ENCODE assay signal across 12 cellular contexts in genomic region chr2:60213865-60214657, GRCh38.
DNase-seq lines count a peak whose midpoint lies in the region; ATAC-seq, FAIRE-seq and TF ChIP-seq lines count a peak whose summit lies in the region.
"Had no signal": no experiment of that assay in that cellular context is flagged by ENCODE, and none has a peak within 500 bp of the region (broad histone marks: within the 10 kb centered on the region; RNA-seq: fewer than 3 reads in every experiment).

No MANE protein-coding gene starts in this region.

- H3K27ac Mint-ChIP-seq in MCF 10A (ENCODE audit: low read depth, unreplicated experiment), result peak overlapping the region; percentile 79
- no peak overlapping the region for H3K27ac Mint-ChIP-seq in stimulated activated naive CD8-positive, alpha-beta T cell treated with anti-CD3 and anti-CD28 coated beads, Interleukin-15, amount 100 ng/mL, for 72 hours
- H3K27ac Mint-ChIP-seq: naive thymus-derived CD4-positive, alpha-beta T cell had no signal

- peak overlapping the region; percentile 57 to 69 for H3K9ac ChIP-seq in mucosa of rectum (ENCODE audit: low read depth in 1 of 2, low read length in 2 of 2)

- H3K27me3 ChIP-seq in mucosa of rectum (ENCODE audit: control insufficient read depth in 2 of 2, insufficient read depth in 2 of 2, low read length in 2 of 2), result no peaks in the 10 kb centered on the region
- H3K27me3 ChIP-seq: brain microvascular endothelial cell, gastrocnemius medialis had no signal

- H3K9me3 Mint-ChIP-seq in MCF 10A (ENCODE audit: unreplicated experiment), result no peaks in the 10 kb centered on the region
- no peaks in the 10 kb centered on the region for H3K9me3 Mint-ChIP-seq in stimulated activated naive CD8-positive, alpha-beta T cell treated with anti-CD3 and anti-CD28 coated beads, Interleukin-15, amount 100 ng/mL, for 72 hours
- H3K9me3 Mint-ChIP-seq: naive thymus-derived CD4-positive, alpha-beta T cell had no signal

- H3K36me3 Mint-ChIP-seq in MCF 10A (ENCODE audit: insufficient read depth, unreplicated experiment), result no peaks in the 10 kb centered on the region
- H3K36me3 Mint-ChIP-seq: naive thymus-derived CD4-positive, alpha-beta T cell had no signal

- BruUV-seq in MCF 10A (replicated peaks; lab: Mats Ljungman, UMichigan), result no TSS peak

- no peak overlapping the region for H3K4me3 Mint-ChIP-seq in MCF 10A (ENCODE audit: unreplicated experiment)
- no peak overlapping the region for H3K4me3 Mint-ChIP-seq in stimulated activated naive CD8-positive, alpha-beta T cell treated with anti-CD3 and anti-CD28 coated beads, Interleukin-15, amount 100 ng/mL, for 72 hours
- H3K4me3 Mint-ChIP-seq: naive thymus-derived CD4-positive, alpha-beta T cell had no signal

- H3K4me3 ChIP-seq in NB4 (ENCODE audit: low read depth, low read length) (no peak overlapping the region), mucosa of rectum (ENCODE audit: low read length in 2 of 2) (peak overlapping the region; percentile 59 to 72)
- H3K4me3 ChIP-seq: gastrocnemius medialis had no signal

- intact Hi-C loops in MCF 10A (cut with micrococcal nuclease), result no loop called here

- CTCF ChIA-PET in MCF 10A (lab: Yijun Ruan, JAX), result interaction anchor here (0.6 to 1.5 kb wide), 4 partner anchors 60 to 1451 kb away, joined by 3 read pairs; no protein-coding TSS in a partner anchor

- no peak for FAIRE-seq in GM12892 (lab: Jason Lieb, UNC)

- TF ChIP-seq POLR2A in NB4 (IDR thresholded peaks at IDR 0.05; ENCODE audit: extremely low read depth, insufficient read length), result no peak
- no peak for TF ChIP-seq POLR2A in GM12892 (IDR thresholded peaks at IDR 0.05; ENCODE audit: low read depth, low read length)

- H3K27ac ChIP-seq in mucosa of rectum (ENCODE audit: low read depth in 2 of 2, low read length in 2 of 2), result peak overlapping the region; percentile 72 to 81
- H3K27ac ChIP-seq: brain microvascular endothelial cell, gastrocnemius medialis had no signal

- ATAC-seq in GM21447 (IDR thresholded peaks at IDR 0.05; ENCODE audit: unreplicated experiment), result no peak
- no peak for ATAC-seq in stimulated activated naive CD8-positive, alpha-beta T cell treated with anti-CD3 and anti-CD28 coated beads, Interleukin-15, amount 100 ng/mL, for 72 hours
- ATAC-seq: naive thymus-derived CD4-positive, alpha-beta T cell had no signal

- TF ChIP-seq CTCF in NB4 (IDR thresholded peaks at IDR 0.05; ENCODE audit: low read depth, low read length) (no peak), MCF 10A (IDR thresholded peaks at IDR 0.05; ENCODE audit: unreplicated experiment) (no peak)

- H3K4me1 Mint-ChIP-seq in MCF 10A (ENCODE audit: insufficient read depth, unreplicated experiment), result peaks cover 14% of the 10 kb centered on the region
- H3K4me1 Mint-ChIP-seq in stimulated activated naive CD8-positive, alpha-beta T cell treated with anti-CD3 and anti-CD28 coated beads, Interleukin-15, amount 100 ng/mL, for 72 hours, result no peaks in the 10 kb centered on the region

- H3K27me3 Mint-ChIP-seq in MCF 10A (ENCODE audit: insufficient read depth, unreplicated experiment), result no peaks in the 10 kb centered on the region
- no peaks in the 10 kb centered on the region for H3K27me3 Mint-ChIP-seq in stimulated activated naive CD8-positive, alpha-beta T cell treated with anti-CD3 and anti-CD28 coated beads, Interleukin-15, amount 100 ng/mL, for 72 hours

- peaks cover 18 to 35% of the 10 kb centered on the region in 2 donors for H3K4me1 ChIP-seq in mucosa of rectum (ENCODE audit: control insufficient read depth in 2 of 2, insufficient read depth in 2 of 2, low read length in 2 of 2)

- no peaks in the 10 kb centered on the region for H3K9me3 ChIP-seq in mucosa of rectum (ENCODE audit: control insufficient read depth in 2 of 2, low read length in 2 of 2)
- H3K9me3 ChIP-seq: gastrocnemius medialis had no signal

- DNase-seq in Daoy (ENCODE audit: low read depth), result peak; percentile 62
- DNase-seq in NB4 (ENCODE audit: low read depth), result peak; percentile 69
- DNase-seq in MCF 10A (ENCODE audit: unreplicated experiment), result peak; percentile 97
- no peak for DNase-seq in dermis blood vessel endothelial cell
- DNase-seq in GM12892 (ENCODE audit: insufficient read length), result no peak
- DNase-seq in stimulated activated naive CD8-positive, alpha-beta T cell treated with anti-CD3 and anti-CD28 coated beads, Interleukin-15, amount 100 ng/mL, for 72 hours, result no peak
- DNase-seq: brain microvascular endothelial cell; naive thymus-derived CD4-positive, alpha-beta T cell; SW 1271 had no signal

- H3K36me3 ChIP-seq in mucosa of rectum (ENCODE audit: control insufficient read depth in 2 of 2, insufficient read depth in 2 of 2, low read length in 2 of 2), result no peaks in the 10 kb centered on the region
- H3K36me3 ChIP-seq: brain microvascular endothelial cell, gastrocnemius medialis had no signal

- POLR2A ChIA-PET in MCF 10A (lab: Yijun Ruan, JAX), result interaction anchor here (0.5 to 1.1 kb wide), 7 partner anchors 46 to 523 kb away, joined by 3 to 6 read pairs (median 3); no protein-coding TSS in a partner anchor

Comparison
In these comparisons a context has a peak if more than half of its experiments do, and no peak if none do; other contexts are left out.
1. DNase-seq: peak in Daoy (single experiment), NB4 (single experiment) and MCF 10A (single experiment); none in dermis blood vessel endothelial cell (single experiment), GM12892 (single experiment) and stimulated activated naive CD8-positive, alpha-beta T cell treated with anti-CD3 and anti-CD28 coated beads, Interleukin-15, amount 100 ng/mL, for 72 hours (0 of 2).